ENCODE assay signal across 33 cellular contexts in genomic region chr2:237113026-237113810, GRCh38.
"Had no signal": no experiment of that assay in that cellular context is flagged by ENCODE, and none has a peak within 500 bp of the region (broad histone marks: within the 10 kb centered on the region; RNA-seq: fewer than 3 reads in every experiment).

No MANE protein-coding gene starts in this region.

- H3K4me3 ChIP-seq: coronary artery, esophagus squamous epithelium, gastroesophageal sphincter, heart left ventricle, hepatocyte, left lung, mucosa of descending colon, neural progenitor cell, ovary, psoas muscle, smooth muscle cell, suprapubic skin, thyroid gland, vagina had no signal

- H3K27me3 Mint-ChIP-seq: naive B cell; stimulated activated naive CD8-positive, alpha-beta T cell treated with anti-CD3 and anti-CD28 coated beads, Interleukin-15, amount 100 ng/mL, for 72 hours had no signal

- ATAC-seq: foreskin keratinocyte; gastroesophageal sphincter; heart left ventricle; left cardiac atrium; left lung; mucosa of descending colon; psoas muscle; right cardiac atrium; stimulated activated naive CD8-positive, alpha-beta T cell treated with anti-CD3 and anti-CD28 coated beads, Interleukin-15, amount 100 ng/mL, for 72 hours had no signal

- H3K27ac ChIP-seq: coronary artery, esophagus squamous epithelium, foreskin keratinocyte, gastroesophageal sphincter, heart left ventricle, hepatocyte, left lung, neural progenitor cell, ovary, psoas muscle, suprapubic skin, thyroid gland, vagina had no signal

- H2AFZ ChIP-seq: hepatocyte, neural progenitor cell had no signal

- H3K4me1 ChIP-seq: neural progenitor cell, psoas muscle, thyroid gland had no signal

- H3K27ac Mint-ChIP-seq: mesothelial cell of epicardium; naive B cell; nephron; neural progenitor cell; stimulated activated naive CD8-positive, alpha-beta T cell treated with anti-CD3 and anti-CD28 coated beads, Interleukin-15, amount 100 ng/mL, for 72 hours had no signal

- H3K27me3 ChIP-seq: esophagus squamous epithelium, foreskin keratinocyte, gastroesophageal sphincter, heart left ventricle, hepatocyte, left lung, neural progenitor cell, ovary, suprapubic skin, thyroid gland, vagina had no signal

- H3K4me1 Mint-ChIP-seq: neural progenitor cell; stimulated activated naive CD8-positive, alpha-beta T cell treated with anti-CD3 and anti-CD28 coated beads, Interleukin-15, amount 100 ng/mL, for 72 hours had no signal

- H3K9ac ChIP-seq: neural progenitor cell had no signal

- H3K4me2 ChIP-seq: hepatocyte, neural progenitor cell, smooth muscle cell had no signal

- H3K79me2 ChIP-seq: hepatocyte had no signal

- DNase-seq: dermis blood vessel endothelial cell; effector memory CD4-positive, alpha-beta T cell; erythroblast; esophagus squamous epithelium; foreskin keratinocyte; heart left ventricle; left cardiac atrium; left lung; mesenchymal stem cell; mucosa of descending colon; naive B cell; nucleus accumbens; ovary; posterior cingulate gyrus; psoas muscle; right cardiac atrium; stimulated activated CD4-positive, alpha-beta T cell treated with anti-CD3 and anti-CD28 coated beads, Interleukin-12 subunit alpha, Interleukin-12 subunit beta, amount 100 ng/mL, for 4 hours; stimulated activated CD4-positive, alpha-beta T cell treated with anti-CD3 and anti-CD28 coated beads, Interleukin-1b, Interleukin-23, amount 100 ng/mL, for 48 hours; stimulated activated CD4-positive, alpha-beta T cell treated with anti-CD3 and anti-CD28 coated beads, Interleukin-4, amount 100 ng/mL, for 1 hour; stimulated activated CD8-positive, alpha-beta memory T cell treated with anti-CD3 and anti-CD28 coated beads, Interleukin-4, amount 100 ng/mL, for 48 hours; stimulated activated naive CD4-positive, alpha-beta T cell; stimulated activated naive CD8-positive, alpha-beta T cell treated with anti-CD3 and anti-CD28 coated beads, Interleukin-15, amount 100 ng/mL, for 72 hours; thyroid gland; trophoblast cell had no signal

- H3K9me3 ChIP-seq: esophagus squamous epithelium, gastroesophageal sphincter, left lung, mucosa of descending colon, ovary, suprapubic skin, thyroid gland, vagina had no signal

- H3K4me3 Mint-ChIP-seq: mesothelial cell of epicardium; naive B cell; nephron; neural progenitor cell; stimulated activated naive CD8-positive, alpha-beta T cell treated with anti-CD3 and anti-CD28 coated beads, Interleukin-15, amount 100 ng/mL, for 72 hours had no signal

- H3K36me3 ChIP-seq: esophagus squamous epithelium, gastroesophageal sphincter, heart left ventricle, left lung, neural progenitor cell, ovary, suprapubic skin, thyroid gland, vagina had no signal
